In the genomic region with DNA sequence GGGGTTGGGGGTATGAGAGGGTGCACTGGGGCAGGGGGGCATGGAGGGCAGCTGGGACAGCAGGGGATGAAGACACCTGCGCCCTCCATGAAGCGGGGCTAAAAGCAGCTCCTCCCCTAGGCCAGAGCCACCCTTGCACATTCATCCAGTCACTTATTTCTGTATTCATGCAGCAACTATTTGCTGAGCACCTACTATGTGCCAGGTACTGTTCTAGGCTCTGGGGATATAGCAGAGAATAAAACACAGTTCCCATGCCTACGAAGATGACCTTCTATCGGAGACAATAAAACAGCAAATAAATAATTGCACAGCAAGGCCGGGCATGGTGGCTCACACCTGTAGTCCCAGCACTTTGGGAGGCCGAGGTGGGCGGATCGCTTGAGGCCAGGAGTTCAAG, we compare ENCODE assay signal across 3 cellular contexts.
TF ChIP-seq lines count a peak whose summit lies in the region.

No MANE protein-coding gene starts in this region.

TF ChIP-seq in A549, 52 proteins besides CTCF, POLR2A, EP300 and RAD21:
- TF ChIP-seq PHF8 (IDR thresholded peaks at IDR 0.05; ENCODE audit: borderline replicate concordance, low read depth) (no peak), KDM1A (IDR thresholded peaks at IDR 0.05; ENCODE audit: low read depth) (no peak), HOXA7 (CRISPR knock-in tag; IDR thresholded peaks at IDR 0.05) (peak; percentile 11; the same call in 1 of the 2 replicates), HOXB5 (CRISPR knock-in tag; IDR thresholded peaks at IDR 0.05) (0 out of 2 replicates have a peak, but pooled peaks have one; percentile 22), KDM5A (IDR thresholded peaks at IDR 0.05) (no peak), BCL3 (IDR thresholded peaks at IDR 0.05) (no peak), EHMT2 (IDR thresholded peaks at IDR 0.05; ENCODE audit: low read depth) (no peak), CHD4 (IDR thresholded peaks at IDR 0.05; ENCODE audit: borderline replicate concordance) (no peak), GATA3 (IDR thresholded peaks at IDR 0.05; ENCODE audit: borderline replicate concordance) (no peak)
- TF ChIP-seq, protein P1, sequence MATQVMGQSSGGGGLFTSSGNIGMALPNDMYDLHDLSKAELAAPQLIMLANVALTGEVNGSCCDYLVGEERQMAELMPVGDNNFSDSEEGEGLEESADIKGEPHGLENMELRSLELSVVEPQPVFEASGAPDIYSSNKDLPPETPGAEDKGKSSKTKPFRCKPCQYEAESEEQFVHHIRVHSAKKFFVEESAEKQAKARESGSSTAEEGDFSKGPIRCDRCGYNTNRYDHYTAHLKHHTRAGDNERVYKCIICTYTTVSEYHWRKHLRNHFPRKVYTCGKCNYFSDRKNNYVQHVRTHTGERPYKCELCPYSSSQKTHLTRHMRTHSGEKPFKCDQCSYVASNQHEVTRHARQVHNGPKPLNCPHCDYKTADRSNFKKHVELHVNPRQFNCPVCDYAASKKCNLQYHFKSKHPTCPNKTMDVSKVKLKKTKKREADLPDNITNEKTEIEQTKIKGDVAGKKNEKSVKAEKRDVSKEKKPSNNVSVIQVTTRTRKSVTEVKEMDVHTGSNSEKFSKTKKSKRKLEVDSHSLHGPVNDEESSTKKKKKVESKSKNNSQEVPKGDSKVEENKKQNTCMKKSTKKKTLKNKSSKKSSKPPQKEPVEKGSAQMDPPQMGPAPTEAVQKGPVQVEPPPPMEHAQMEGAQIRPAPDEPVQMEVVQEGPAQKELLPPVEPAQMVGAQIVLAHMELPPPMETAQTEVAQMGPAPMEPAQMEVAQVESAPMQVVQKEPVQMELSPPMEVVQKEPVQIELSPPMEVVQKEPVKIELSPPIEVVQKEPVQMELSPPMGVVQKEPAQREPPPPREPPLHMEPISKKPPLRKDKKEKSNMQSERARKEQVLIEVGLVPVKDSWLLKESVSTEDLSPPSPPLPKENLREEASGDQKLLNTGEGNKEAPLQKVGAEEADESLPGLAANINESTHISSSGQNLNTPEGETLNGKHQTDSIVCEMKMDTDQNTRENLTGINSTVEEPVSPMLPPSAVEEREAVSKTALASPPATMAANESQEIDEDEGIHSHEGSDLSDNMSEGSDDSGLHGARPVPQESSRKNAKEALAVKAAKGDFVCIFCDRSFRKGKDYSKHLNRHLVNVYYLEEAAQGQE (IDR thresholded peaks at IDR 0.05): no peak
TF ChIP-seq in A549: peak in this region for 2.

TF ChIP-seq in HCT116, 20 proteins besides CTCF, POLR2A, EP300 and RAD21:
- no peak for TF ChIP-seq SRF (IDR thresholded peaks at IDR 0.05; ENCODE audit: low read depth)
- no peak for TF ChIP-seq SP1 (IDR thresholded peaks at IDR 0.05; ENCODE audit: low read depth)
- no peak for TF ChIP-seq ZFX (IDR thresholded peaks at IDR 0.05)
- no peak for TF ChIP-seq ELF1 (IDR thresholded peaks at IDR 0.05; ENCODE audit: borderline replicate concordance, low read depth)
- no peak for TF ChIP-seq EGR1 (IDR thresholded peaks at IDR 0.05; ENCODE audit: low read depth)
- no peak for TF ChIP-seq CBX3 (IDR thresholded peaks at IDR 0.05; ENCODE audit: low read depth)
- no peak for TF ChIP-seq FOSL1 (IDR thresholded peaks at IDR 0.05; ENCODE audit: low read depth)
- no peak for TF ChIP-seq TCF7L2 (IDR thresholded peaks at IDR 0.05; ENCODE audit: borderline replicate concordance, extremely low read depth, insufficient read depth, insufficient read length)
- no peak for TF ChIP-seq EZH2 (IDR thresholded peaks at IDR 0.05)
- no peak for TF ChIP-seq CEBPB (IDR thresholded peaks at IDR 0.05; ENCODE audit: low read depth)
- TF ChIP-seq, protein P2, sequence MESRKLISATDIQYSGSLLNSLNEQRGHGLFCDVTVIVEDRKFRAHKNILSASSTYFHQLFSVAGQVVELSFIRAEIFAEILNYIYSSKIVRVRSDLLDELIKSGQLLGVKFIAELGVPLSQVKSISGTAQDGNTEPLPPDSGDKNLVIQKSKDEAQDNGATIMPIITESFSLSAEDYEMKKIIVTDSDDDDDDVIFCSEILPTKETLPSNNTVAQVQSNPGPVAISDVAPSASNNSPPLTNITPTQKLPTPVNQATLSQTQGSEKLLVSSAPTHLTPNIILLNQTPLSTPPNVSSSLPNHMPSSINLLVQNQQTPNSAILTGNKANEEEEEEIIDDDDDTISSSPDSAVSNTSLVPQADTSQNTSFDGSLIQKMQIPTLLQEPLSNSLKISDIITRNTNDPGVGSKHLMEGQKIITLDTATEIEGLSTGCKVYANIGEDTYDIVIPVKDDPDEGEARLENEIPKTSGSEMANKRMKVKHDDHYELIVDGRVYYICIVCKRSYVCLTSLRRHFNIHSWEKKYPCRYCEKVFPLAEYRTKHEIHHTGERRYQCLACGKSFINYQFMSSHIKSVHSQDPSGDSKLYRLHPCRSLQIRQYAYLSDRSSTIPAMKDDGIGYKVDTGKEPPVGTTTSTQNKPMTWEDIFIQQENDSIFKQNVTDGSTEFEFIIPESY (IDR thresholded peaks at IDR 0.05; ENCODE audit: extremely low read depth, insufficient replicate concordance, low read length): no peak
- no peak for TF ChIP-seq JUND (IDR thresholded peaks at IDR 0.05)

TF ChIP-seq in K562, 482 proteins besides CTCF, POLR2A, EP300 and RAD21:
- TF ChIP-seq ZKSCAN1 (IDR thresholded peaks at IDR 0.05; ENCODE audit: low read depth, low read length) (peak; percentile 95), ZNF75A (CRISPR knock-in tag; IDR thresholded peaks at IDR 0.05) (no peak)
TF ChIP-seq in K562: peak in this region for 1.
